17 cellular contexts compared by ENCODE assay signal in the genomic region with DNA sequence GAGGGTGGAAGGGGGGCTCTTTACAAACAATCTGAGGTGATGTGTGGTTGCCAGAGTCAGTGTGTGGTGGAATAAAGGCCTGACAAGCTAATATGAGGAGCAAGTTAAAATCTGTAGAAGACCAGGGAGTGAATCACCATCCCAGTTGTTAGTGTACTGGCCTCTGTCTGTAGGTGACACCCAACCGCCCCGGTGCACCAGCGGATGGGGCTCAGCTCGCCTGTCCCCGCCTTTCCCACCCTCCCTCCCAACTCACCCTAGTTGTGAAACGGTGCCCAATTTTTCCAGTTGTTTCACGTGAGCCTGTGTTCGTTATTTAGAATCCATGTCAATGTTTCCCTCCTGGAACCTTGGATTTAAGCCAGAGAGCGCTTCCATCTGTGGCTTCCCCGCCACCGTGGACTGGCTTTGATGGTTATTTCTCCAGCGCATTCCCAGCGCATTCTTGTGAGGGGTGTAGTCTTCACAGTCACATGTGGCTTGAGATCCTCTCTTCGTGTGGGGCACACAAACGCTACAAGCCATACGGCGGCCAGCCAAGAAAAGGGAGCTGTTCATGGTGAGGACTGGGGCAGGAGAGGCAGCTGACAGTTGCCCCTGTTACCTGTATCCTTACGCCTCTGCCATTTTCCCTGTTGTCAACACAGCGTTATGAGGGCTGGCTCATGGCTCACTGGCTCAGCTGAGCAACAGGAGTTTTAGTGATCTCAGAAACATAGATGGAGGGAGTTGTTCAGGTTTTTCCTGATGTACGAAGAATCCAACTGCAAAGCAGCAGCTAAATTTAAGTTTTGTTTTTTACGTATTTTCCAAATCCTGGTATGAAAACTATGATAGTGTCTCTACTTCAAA.
DNase-seq lines count a peak whose midpoint lies in the region; ATAC-seq, FAIRE-seq and TF ChIP-seq lines count a peak whose summit lies in the region.
"Had no signal": no experiment of that assay in that cellular context is flagged by ENCODE, and none has a peak within 500 bp of the region (broad histone marks: within the 10 kb centered on the region; RNA-seq: fewer than 3 reads in every experiment).

No MANE protein-coding gene starts in this region.

- peaks cover 69% of the 10 kb centered on the region for H3K79me2 ChIP-seq in K562 (ENCODE audit: control insufficient read depth, insufficient read depth, low read length)

- TF ChIP-seq CTCF in right atrium auricular region (IDR thresholded peaks at IDR 0.05) (no peak), K562 (IDR thresholded peaks at IDR 0.05 in 2 of 3, conservative IDR thresholded peaks at IDR 0.05 in 1 of 3; ENCODE audit: insufficient read depth in 2 of 3, low read depth in 1 of 3, low read length in 3 of 3) (no peak), uterus (IDR thresholded peaks at IDR 0.05) (no peak)

- POLR2A ChIA-PET in K562 (lab: Yijun Ruan, JAX): interaction anchor here (0.6 to 2.6 kb wide), 16 partner anchors 9 to 355 kb away, joined by 3 to 13 read pairs (median 4); partner anchors contain the start of gene TMEM242

- WGBS in K562 (ENCODE audit: insufficient coverage, low coverage, missing lambda C conversion rate): 14% methylated on average over 18 of the region's 21 CpGs

- no peak for TF ChIP-seq RAD21 in K562 (CRISPR knock-in tag; conservative IDR thresholded peaks at IDR 0.05 in 1 of 2, IDR thresholded peaks at IDR 0.05 in 1 of 2)

- H3K27ac ChIP-seq in right atrium auricular region (no peak overlapping the region), K562 (ENCODE audit: extremely low read depth, low read depth, low read length) (peak overlapping the region; percentile 84), uterus (peak overlapping the region; percentile 32 to 73)
- H3K27ac ChIP-seq: adrenal gland, esophagus squamous epithelium, spleen had no signal

- H3K4me1 ChIP-seq in right atrium auricular region (peaks cover 0 to 21% of the 10 kb centered on the region in 2 donors), K562 (replicated peaks in 1 of 2; ENCODE audit: control insufficient read depth in 2 of 2, insufficient read depth in 2 of 2, low read length in 2 of 2) (peaks cover 62 to 72% of the 10 kb centered on the region in 2 experiments), uterus (no peaks in the 10 kb centered on the region)
- H3K4me1 ChIP-seq: adrenal gland had no signal

- TF ChIP-seq EP300 in K562 (IDR thresholded peaks at IDR 0.05; ENCODE audit: low read length): no peak

- H4K20me1 ChIP-seq in K562 (replicated peaks; ENCODE audit: control insufficient read depth, insufficient read depth, low read length): no peaks in the 10 kb centered on the region

- in situ Hi-C loops in K562 (cut with MboI): no loop called here

- DNase-seq in Right ventricle myocardium superior (peak; percentile 56), right atrium auricular region (ENCODE audit: low spot score) (no peak), K562 (ENCODE audit: extremely low read depth in 1 of 4, low spot score in 3 of 4) (peak; percentile 75 to 81 (median 79)), islet precursor cell (peak; percentile 76), uterus (peak in 1 of 2 donors; percentile 39), NOMO-1 treated with dmso at 0.1 percent for 144 hours (lab: John Stamatoyannopoulos, UW; ENCODE audit: unreplicated experiment) (no peak), activated T-cell treated with anti-CD3 and anti-CD28 coated beads for 4 hours (no peak), SHP77 (lab: John Stamatoyannopoulos, UW) (no peak)
- DNase-seq: activated CD4-positive, alpha-beta T cell treated with anti-CD3 and anti-CD28 coated beads for 48 hours; activated T-cell treated with anti-CD3 and anti-CD28 coated beads, Interleukin-2, amount 50 U/mL, for 72 hours; adrenal gland; esophagus squamous epithelium; NCI-H524 treated with DMSO at 0.1 percent for 48 hours; nucleus accumbens; spleen had no signal

- peak overlapping the region; percentile 70 to 88; a peak in 3 of 4 replicates for H3K9ac ChIP-seq in K562 (ENCODE audit: insufficient read depth in 1 of 2, low read depth in 2 of 2, low read length in 2 of 2)

- H3K4me3 ChIP-seq in right atrium auricular region: no peak overlapping the region
- H3K4me3 ChIP-seq in K562: no peak overlapping the region
- H3K4me3 ChIP-seq in uterus: no peak overlapping the region
- H3K4me3 ChIP-seq: adrenal gland, esophagus squamous epithelium, spleen had no signal

- no peaks in the 10 kb centered on the region for H3K9me1 ChIP-seq in K562 (ENCODE audit: control insufficient read depth, insufficient read depth, low read length)

- TF ChIP-seq POLR2A in K562 (conservative IDR thresholded peaks at IDR 0.05): peak; percentile 59
- TF ChIP-seq POLR2A in uterus (IDR thresholded peaks at IDR 0.05): no peak

- peak; percentile 65 for FAIRE-seq in K562 (lab: Jason Lieb, UNC)
- FAIRE-seq: A204.1, RCC 7860 had no signal

- H3K27me3 ChIP-seq in right atrium auricular region (no peaks in the 10 kb centered on the region), K562 (ENCODE audit: control insufficient read depth in 2 of 2, insufficient read depth in 2 of 2, low read length in 2 of 2) (no peaks in the 10 kb centered on the region), uterus (no peaks in the 10 kb centered on the region)
- H3K27me3 ChIP-seq: adrenal gland, esophagus squamous epithelium, spleen had no signal

- H3K4me2 ChIP-seq in K562 (ENCODE audit: insufficient read depth, low read length): peak overlapping the region; percentile 82

- peak; percentile 60 for ATAC-seq in Right ventricle myocardium superior (ENCODE audit: poor library complexity)
- ATAC-seq in K562: peak; percentile 13
- ATAC-seq: activated T-cell treated with anti-CD3 and anti-CD28 coated beads, Interleukin-2, amount 50 U/mL, for 72 hours had no signal

- intact Hi-C loops in Right ventricle myocardium superior (cut with DNase I) (no loop called here), K562 (cut with micrococcal nuclease) (loop anchor here (5.0 to 10.0 kb wide), 3 partner anchors 136 to 1874 kb away; partner anchors contain the start of gene ZDHHC14), uterus (cut with DNase I; ENCODE audit: low total_unique reads) (no loop called here)

- H3K36me3 ChIP-seq in right atrium auricular region: no peaks in the 10 kb centered on the region
- H3K36me3 ChIP-seq in K562 (ENCODE audit: control insufficient read depth, insufficient read depth, low read length): peaks cover 3% of the 10 kb centered on the region; the same call in 1 of the 3 replicates
- H3K36me3 ChIP-seq in uterus: no peaks in the 10 kb centered on the region
- H3K36me3 ChIP-seq: adrenal gland, esophagus squamous epithelium, spleen had no signal

- peak overlapping the region; percentile 91 for H2AFZ ChIP-seq in K562 (ENCODE audit: low read depth, low read length)

- H3K9me3 ChIP-seq in right atrium auricular region: no peaks in the 10 kb centered on the region
- no peaks in the 10 kb centered on the region for H3K9me3 ChIP-seq in K562 (replicated peaks; ENCODE audit: control insufficient read depth, insufficient read depth, low read depth, low read length)
- no peaks in the 10 kb centered on the region for H3K9me3 ChIP-seq in uterus
- H3K9me3 ChIP-seq: adrenal gland, esophagus squamous epithelium, spleen had no signal

- CTCF ChIA-PET in K562 (lab: Yijun Ruan, JAX; ENCODE audit: low intra/inter-chr PET ratio): no interaction called here

- no TSS peak for BruUV-seq in K562 (replicated peaks; lab: Mats Ljungman, UMichigan)

TF ChIP-seq in K562, 482 proteins besides CTCF, POLR2A, EP300 and RAD21 (continues in another document):
- TF ChIP-seq ZNF239 (CRISPR knock-in tag; IDR thresholded peaks at IDR 0.05): no peak
- TF ChIP-seq ASH1L (IDR thresholded peaks at IDR 0.05; ENCODE audit: borderline replicate concordance, low read depth, partially characterized antibody): no peak
- TF ChIP-seq, protein P1, sequence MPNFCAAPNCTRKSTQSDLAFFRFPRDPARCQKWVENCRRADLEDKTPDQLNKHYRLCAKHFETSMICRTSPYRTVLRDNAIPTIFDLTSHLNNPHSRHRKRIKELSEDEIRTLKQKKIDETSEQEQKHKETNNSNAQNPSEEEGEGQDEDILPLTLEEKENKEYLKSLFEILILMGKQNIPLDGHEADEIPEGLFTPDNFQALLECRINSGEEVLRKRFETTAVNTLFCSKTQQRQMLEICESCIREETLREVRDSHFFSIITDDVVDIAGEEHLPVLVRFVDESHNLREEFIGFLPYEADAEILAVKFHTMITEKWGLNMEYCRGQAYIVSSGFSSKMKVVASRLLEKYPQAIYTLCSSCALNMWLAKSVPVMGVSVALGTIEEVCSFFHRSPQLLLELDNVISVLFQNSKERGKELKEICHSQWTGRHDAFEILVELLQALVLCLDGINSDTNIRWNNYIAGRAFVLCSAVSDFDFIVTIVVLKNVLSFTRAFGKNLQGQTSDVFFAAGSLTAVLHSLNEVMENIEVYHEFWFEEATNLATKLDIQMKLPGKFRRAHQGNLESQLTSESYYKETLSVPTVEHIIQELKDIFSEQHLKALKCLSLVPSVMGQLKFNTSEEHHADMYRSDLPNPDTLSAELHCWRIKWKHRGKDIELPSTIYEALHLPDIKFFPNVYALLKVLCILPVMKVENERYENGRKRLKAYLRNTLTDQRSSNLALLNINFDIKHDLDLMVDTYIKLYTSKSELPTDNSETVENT (CRISPR knock-in tag; IDR thresholded peaks at IDR 0.05): 0 out of 2 replicates have a peak, but pooled peaks have one; percentile 31
- TF ChIP-seq, protein P2, sequence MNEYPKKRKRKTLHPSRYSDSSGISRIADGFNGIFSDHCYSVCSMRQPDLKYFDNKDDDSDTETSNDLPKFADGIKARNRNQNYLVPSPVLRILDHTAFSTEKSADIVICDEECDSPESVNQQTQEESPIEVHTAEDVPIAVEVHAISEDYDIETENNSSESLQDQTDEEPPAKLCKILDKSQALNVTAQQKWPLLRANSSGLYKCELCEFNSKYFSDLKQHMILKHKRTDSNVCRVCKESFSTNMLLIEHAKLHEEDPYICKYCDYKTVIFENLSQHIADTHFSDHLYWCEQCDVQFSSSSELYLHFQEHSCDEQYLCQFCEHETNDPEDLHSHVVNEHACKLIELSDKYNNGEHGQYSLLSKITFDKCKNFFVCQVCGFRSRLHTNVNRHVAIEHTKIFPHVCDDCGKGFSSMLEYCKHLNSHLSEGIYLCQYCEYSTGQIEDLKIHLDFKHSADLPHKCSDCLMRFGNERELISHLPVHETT (CRISPR knock-in tag; conservative IDR thresholded peaks at IDR 0.05 in 1 of 2, IDR thresholded peaks at IDR 0.05 in 1 of 2): peak in 1 of 2 experiments; percentile 64; a peak in 1 of 4 replicates

Comparison
In these comparisons a context has a peak if more than half of its experiments do, and no peak if none do; other contexts are left out.
1. DNase-seq: peak in Right ventricle myocardium superior (single experiment), K562 (4 of 4) and islet precursor cell (single experiment); none in right atrium auricular region (single experiment), NOMO-1 treated with dmso at 0.1 percent for 144 hours (single experiment), activated T-cell treated with anti-CD3 and anti-CD28 coated beads for 4 hours (single experiment) and SHP77 (0 of 2).
2. H3K27ac ChIP-seq: peak in K562 (single experiment) and uterus (2 of 2); none in right atrium auricular region (0 of 2).